Comparison of ENCODE assay signal across 21 cellular contexts in genomic region chr13:40617801-40618356, GRCh38. TPM values are rescaled to one million over a fixed set of nuclear protein-coding genes. Genes with fewer than 3 reads are reported as not detected.
DNase-seq lines count a peak whose midpoint lies in the region; ATAC-seq and TF ChIP-seq lines count a peak whose summit lies in the region.
"Had no signal": no experiment of that assay in that cellular context is flagged by ENCODE, and none has a peak within 500 bp of the region (broad histone marks: within the 10 kb centered on the region; RNA-seq: fewer than 3 reads in every experiment).

No MANE protein-coding gene starts in this region.

- no peak for ATAC-seq in stimulated activated memory B cell treated with anti-CD40 and anti-IgM and Interleukin-4, amounts not matched to agents 10 μg/mL and 1 μg/mL and 100 μg/mL, for 72 hours

- no peaks in the 10 kb centered on the region for H3K27me3 Mint-ChIP-seq in activated naive CD4-positive, alpha-beta T cell treated with anti-CD3 and anti-CD28 coated beads for 36 hours (ENCODE audit: low read depth)
- no peaks in the 10 kb centered on the region for H3K27me3 Mint-ChIP-seq in activated naive CD4-positive, alpha-beta T cell treated with anti-CD3 and anti-CD28 coated beads, Interleukin-2, amount 10 ng/mL, durations not matched to agents 7 days and 5 days
- H3K27me3 Mint-ChIP-seq in stimulated activated memory B cell treated with anti-CD40 and anti-IgM and Interleukin-4, amounts not matched to agents 10 μg/mL and 1 μg/mL and 100 μg/mL, for 72 hours = no peaks in the 10 kb centered on the region
- peaks cover 5% of the 10 kb centered on the region for H3K27me3 Mint-ChIP-seq in HFFc6 (ENCODE audit: insufficient read depth)
- H3K27me3 Mint-ChIP-seq: dendritic cell treated with granulocyte-macrophage colony-stimulating factor and Interleukin-4, amounts not matched to agents 40 ng/mL and 50 ng/mL, for 4 days had no signal

- 89% methylated on average over 8 of the region's 8 CpGs for WGBS in esophagus muscularis mucosa

- H3K27ac ChIP-seq in SU-DHL-6 (ENCODE audit: low read depth, low read length) (peak overlapping the region; percentile 58; the same call in 1 of the 2 replicates), esophagus muscularis mucosa (replicated peaks in 1 of 4) (no peak overlapping the region)
- H3K27ac ChIP-seq: BLaER1 treated with 17β-estradiol and CSF1 and Interleukin-3, amounts not matched to agents 10 nM and 100 nM; brain microvascular endothelial cell; right atrium auricular region; suprapubic skin had no signal

- intact Hi-C loops in activated naive CD4-positive, alpha-beta T cell treated with anti-CD3 and anti-CD28 coated beads for 36 hours (cut with micrococcal nuclease) = no loop called here
- intact Hi-C loops in esophagus muscularis mucosa (cut with DNase I) = no loop called here

- no peak overlapping the region for H2AFZ ChIP-seq in SU-DHL-6 (ENCODE audit: low read depth, low read length, severe bottlenecking)

- H3K79me2 ChIP-seq in SU-DHL-6 (ENCODE audit: insufficient read depth, low read length) = peaks cover 100% of the 10 kb centered on the region

- DNase-seq in activated naive CD4-positive, alpha-beta T cell treated with anti-CD3 and anti-CD28 coated beads for 36 hours = no peak
- DNase-seq in activated naive CD4-positive, alpha-beta T cell treated with anti-CD3 and anti-CD28 coated beads, Interleukin-2, amount 10 ng/mL, durations not matched to agents 7 days and 5 days = no peak
- DNase-seq in esophagus muscularis mucosa (ENCODE audit: extremely low spot score) (peak; percentile 45), HFFc6 (no peak), SIG-M5 treated with dmso at 0.1 percent for 504 hours (lab: John Stamatoyannopoulos, UW; ENCODE audit: unreplicated experiment) (no peak)
- no peak for DNase-seq in stimulated activated CD4-positive, alpha-beta T cell treated with anti-CD3 and anti-CD28 coated beads, Interleukin-15, amount 100 ng/mL, for 24 hours
- DNase-seq: activated CD4-positive, alpha-beta T cell treated with anti-CD3 and anti-CD28 coated beads, Interleukin-2, amount 50 U/mL, for 1 hour; activated T-cell treated with anti-CD3 and anti-CD28 coated beads for 4 hours; brain microvascular endothelial cell; DMS 273 treated with DMSO at 0.1 percent for 48 hours; mammary epithelial cell; MV-4-11; NCI-H1694 treated with DMSO at 0.1 percent for 48 hours; stimulated activated CD8-positive, alpha-beta memory T cell treated with anti-CD3 and anti-CD28 coated beads, Interleukin-4, amount 100 ng/mL, for 48 hours; SW 1271 had no signal

- H3K9me3 Mint-ChIP-seq in activated naive CD4-positive, alpha-beta T cell treated with anti-CD3 and anti-CD28 coated beads for 36 hours = no peaks in the 10 kb centered on the region
- H3K9me3 Mint-ChIP-seq in activated naive CD4-positive, alpha-beta T cell treated with anti-CD3 and anti-CD28 coated beads, Interleukin-2, amount 10 ng/mL, durations not matched to agents 7 days and 5 days = no peaks in the 10 kb centered on the region
- H3K9me3 Mint-ChIP-seq in stimulated activated memory B cell treated with anti-CD40 and anti-IgM and Interleukin-4, amounts not matched to agents 10 μg/mL and 1 μg/mL and 100 μg/mL, for 72 hours = no peaks in the 10 kb centered on the region
- no peaks in the 10 kb centered on the region for H3K9me3 Mint-ChIP-seq in HFFc6
- H3K9me3 Mint-ChIP-seq: dendritic cell treated with granulocyte-macrophage colony-stimulating factor and Interleukin-4, amounts not matched to agents 40 ng/mL and 50 ng/mL, for 4 days had no signal

- H3K4me3 ChIP-seq in SU-DHL-6 (ENCODE audit: insufficient read depth, low read length, poor library complexity, severe bottlenecking) = no peak overlapping the region
- no peak overlapping the region for H3K4me3 ChIP-seq in esophagus muscularis mucosa
- H3K4me3 ChIP-seq: BLaER1 treated with 17β-estradiol and CSF1 and Interleukin-3, amounts not matched to agents 10 nM and 100 nM; right atrium auricular region; suprapubic skin had no signal

- TF ChIP-seq CTCF in SU-DHL-6 (IDR thresholded peaks at IDR 0.05; ENCODE audit: insufficient read depth, low read length, poor library complexity, severe bottlenecking) = no peak
- TF ChIP-seq CTCF in esophagus muscularis mucosa (IDR thresholded peaks at IDR 0.05) = no peak
- no peak for TF ChIP-seq CTCF in HFFc6 (IDR thresholded peaks at IDR 0.05)

- H3F3A ChIP-seq in SU-DHL-6 (ENCODE audit: insufficient read depth) = peaks cover 40% of the 10 kb centered on the region

- H3K4me3 Mint-ChIP-seq in activated naive CD4-positive, alpha-beta T cell treated with anti-CD3 and anti-CD28 coated beads for 36 hours = no peak overlapping the region
- H3K4me3 Mint-ChIP-seq in activated naive CD4-positive, alpha-beta T cell treated with anti-CD3 and anti-CD28 coated beads, Interleukin-2, amount 10 ng/mL, durations not matched to agents 7 days and 5 days = no peak overlapping the region
- H3K4me3 Mint-ChIP-seq in stimulated activated memory B cell treated with anti-CD40 and anti-IgM and Interleukin-4, amounts not matched to agents 10 μg/mL and 1 μg/mL and 100 μg/mL, for 72 hours = no peak overlapping the region
- H3K4me3 Mint-ChIP-seq in HFFc6 = no peak overlapping the region
- H3K4me3 Mint-ChIP-seq: dendritic cell treated with granulocyte-macrophage colony-stimulating factor and Interleukin-4, amounts not matched to agents 40 ng/mL and 50 ng/mL, for 4 days had no signal

- H4K20me1 ChIP-seq in SU-DHL-6 (ENCODE audit: low read depth, low read length) = peaks cover 23% of the 10 kb centered on the region

- H3K27me3 ChIP-seq in SU-DHL-6 (ENCODE audit: low read length) = no peaks in the 10 kb centered on the region
- H3K27me3 ChIP-seq in esophagus muscularis mucosa = no peaks in the 10 kb centered on the region
- H3K27me3 ChIP-seq: BLaER1 treated with 17β-estradiol and CSF1 and Interleukin-3, amounts not matched to agents 10 nM and 100 nM; brain microvascular endothelial cell; right atrium auricular region; suprapubic skin had no signal

- H3K36me3 ChIP-seq in SU-DHL-6 (ENCODE audit: low read length) = no peaks in the 10 kb centered on the region; the same call in 1 of the 2 replicates
- no peaks in the 10 kb centered on the region for H3K36me3 ChIP-seq in esophagus muscularis mucosa
- H3K36me3 ChIP-seq: brain microvascular endothelial cell, right atrium auricular region, suprapubic skin had no signal

- H3K4me1 ChIP-seq in esophagus muscularis mucosa = peaks cover 74 to 87% (median 81%) of the 10 kb centered on the region in 4 donors

- peaks cover 90% of the 10 kb centered on the region for H3K4me1 Mint-ChIP-seq in activated naive CD4-positive, alpha-beta T cell treated with anti-CD3 and anti-CD28 coated beads for 36 hours (ENCODE audit: low read depth)
- peaks cover 80% of the 10 kb centered on the region for H3K4me1 Mint-ChIP-seq in activated naive CD4-positive, alpha-beta T cell treated with anti-CD3 and anti-CD28 coated beads, Interleukin-2, amount 10 ng/mL, durations not matched to agents 7 days and 5 days
- peaks cover 87% of the 10 kb centered on the region for H3K4me1 Mint-ChIP-seq in stimulated activated memory B cell treated with anti-CD40 and anti-IgM and Interleukin-4, amounts not matched to agents 10 μg/mL and 1 μg/mL and 100 μg/mL, for 72 hours
- H3K4me1 Mint-ChIP-seq in HFFc6 (ENCODE audit: low read depth) = no peaks in the 10 kb centered on the region

- H3K9me2 ChIP-seq in SU-DHL-6 (replicated peaks; ENCODE audit: insufficient read depth, low read length) = no peaks in the 10 kb centered on the region

- TF ChIP-seq EP300 in esophagus muscularis mucosa (IDR thresholded peaks at IDR 0.05) = no peak

- peak overlapping the region; percentile 81 for H3K27ac Mint-ChIP-seq in activated naive CD4-positive, alpha-beta T cell treated with anti-CD3 and anti-CD28 coated beads for 36 hours
- no peak overlapping the region for H3K27ac Mint-ChIP-seq in activated naive CD4-positive, alpha-beta T cell treated with anti-CD3 and anti-CD28 coated beads, Interleukin-2, amount 10 ng/mL, durations not matched to agents 7 days and 5 days
- H3K27ac Mint-ChIP-seq in stimulated activated memory B cell treated with anti-CD40 and anti-IgM and Interleukin-4, amounts not matched to agents 10 μg/mL and 1 μg/mL and 100 μg/mL, for 72 hours = peak overlapping the region; percentile 38
- no peak overlapping the region for H3K27ac Mint-ChIP-seq in HFFc6
- H3K27ac Mint-ChIP-seq: dendritic cell treated with granulocyte-macrophage colony-stimulating factor and Interleukin-4, amounts not matched to agents 40 ng/mL and 50 ng/mL, for 4 days had no signal

- CTCF ChIA-PET in activated naive CD4-positive, alpha-beta T cell treated with anti-CD3 and anti-CD28 coated beads for 36 hours (lab: Charles Lee) = interaction anchor here (0.7 to 1.3 kb wide), 2 partner anchors 14 to 417 kb away, joined by 3 read pairs; no protein-coding TSS in a partner anchor
- CTCF ChIA-PET in activated naive CD4-positive, alpha-beta T cell treated with anti-CD3 and anti-CD28 coated beads, Interleukin-2, amount 10 ng/mL, durations not matched to agents 7 days and 5 days (lab: Charles Lee) = no interaction called here

- H3K4me2 ChIP-seq in SU-DHL-6 (ENCODE audit: low read depth, low read length, poor library complexity, severe bottlenecking) = peak overlapping the region; percentile 43

- TF ChIP-seq POLR2A in esophagus muscularis mucosa (IDR thresholded peaks at IDR 0.05; ENCODE audit: low read depth) = no peak

- H3K9me3 ChIP-seq in SU-DHL-6 (ENCODE audit: insufficient read depth, low read length) (no peaks in the 10 kb centered on the region), esophagus muscularis mucosa (no peaks in the 10 kb centered on the region)
- H3K9me3 ChIP-seq: right atrium auricular region, suprapubic skin had no signal

- H3K36me3 Mint-ChIP-seq in activated naive CD4-positive, alpha-beta T cell treated with anti-CD3 and anti-CD28 coated beads for 36 hours (ENCODE audit: low read depth) = peaks cover 18% of the 10 kb centered on the region
- peaks cover 53% of the 10 kb centered on the region for H3K36me3 Mint-ChIP-seq in activated naive CD4-positive, alpha-beta T cell treated with anti-CD3 and anti-CD28 coated beads, Interleukin-2, amount 10 ng/mL, durations not matched to agents 7 days and 5 days
- peaks cover 27% of the 10 kb centered on the region for H3K36me3 Mint-ChIP-seq in stimulated activated memory B cell treated with anti-CD40 and anti-IgM and Interleukin-4, amounts not matched to agents 10 μg/mL and 1 μg/mL and 100 μg/mL, for 72 hours
- no peaks in the 10 kb centered on the region for H3K36me3 Mint-ChIP-seq in HFFc6 (ENCODE audit: low read depth)

- peak overlapping the region; percentile 12; the same call in 1 of the 2 replicates for H3K9ac ChIP-seq in SU-DHL-6 (ENCODE audit: low read length)
- H3K9ac ChIP-seq: BLaER1 treated with 17β-estradiol and CSF1 and Interleukin-3, amounts not matched to agents 10 nM and 100 nM had no signal

RNA-seq across cellular contexts. Expression of gene FOXO1, which starts 48.6 kb away (rescaled TPM):
- 10 to 100 TPM; 30.9 to 32.1 TPM for total RNA-seq in activated naive CD4-positive, alpha-beta T cell treated with anti-CD3 and anti-CD28 coated beads for 36 hours
- 10 to 100 TPM; 65.6 to 87.4 (median 78.5) TPM for total RNA-seq in esophagus muscularis mucosa
- total RNA-seq in HFFc6 (2021; fragmentation: NEBNext Ultra II Directional; extraction: Animal tissue kit (Norgen Biotek cat#: 25700)) = 1 to 10 TPM in 1 of 6 experiments, under 1 TPM in 5; 0.48 to 1.1 (median 0.63) TPM

Comparison
In these comparisons a context has a peak if more than half of its experiments do, and no peak if none do; other contexts are left out.
1. H3K27ac Mint-ChIP-seq: peak in activated naive CD4-positive, alpha-beta T cell treated with anti-CD3 and anti-CD28 coated beads for 36 hours (single experiment) and stimulated activated memory B cell treated with anti-CD40 and anti-IgM and Interleukin-4, amounts not matched to agents 10 μg/mL and 1 μg/mL and 100 μg/mL, for 72 hours (single experiment); none in activated naive CD4-positive, alpha-beta T cell treated with anti-CD3 and anti-CD28 coated beads, Interleukin-2, amount 10 ng/mL, durations not matched to agents 7 days and 5 days (single experiment) and HFFc6 (single experiment).
2. RNA of gene FOXO1, which starts 48.6 kb away (total RNA-seq): 65.6 to 87.4 TPM in esophagus muscularis mucosa and 30.9 to 32.1 TPM in activated naive CD4-positive, alpha-beta T cell treated with anti-CD3 and anti-CD28 coated beads for 36 hours; 0.48 to 1.1 TPM in HFFc6; every median in the first group is over 10 times any median in the second.